ENCODE assay signal across 15 cellular contexts in genomic region chr2:118714115-118714514, GRCh38.
DNase-seq lines count a peak whose midpoint lies in the region; ATAC-seq and TF ChIP-seq lines count a peak whose summit lies in the region.
"Had no signal": no experiment of that assay in that cellular context is flagged by ENCODE, and none has a peak within 500 bp of the region (broad histone marks: within the 10 kb centered on the region; RNA-seq: fewer than 3 reads in every experiment).

No MANE protein-coding gene starts in this region.

- no peak overlapping the region for H3K27ac ChIP-seq in SK-N-SH (ENCODE audit: low read depth in 2 of 2, low read length in 1 of 2)
- H3K27ac ChIP-seq: 22Rv1 had no signal

- peaks cover 6% of the 10 kb centered on the region; the same call in 1 of the 2 replicates for H3K27me3 ChIP-seq in SK-N-SH (ENCODE audit: insufficient read depth)

- CTCF ChIA-PET in SK-N-SH (lab: Yijun Ruan, JAX) = interaction anchor here (1.1 kb wide), 1 partner anchor 141 kb away, joined by 3 read pairs; no protein-coding TSS in a partner anchor

- TF ChIP-seq CTCF in SK-N-SH (IDR thresholded peaks at IDR 0.05) = no peak

- H3K4me2 ChIP-seq in SK-N-SH = no peak overlapping the region

- no peaks in the 10 kb centered on the region for H3K79me2 ChIP-seq in SK-N-SH (ENCODE audit: insufficient read depth)

- H3F3A ChIP-seq in SK-N-SH (replicated peaks; ENCODE audit: insufficient read depth) = no peaks in the 10 kb centered on the region

- H3K4me3 ChIP-seq in SK-N-SH (ENCODE audit: low read depth in 2 of 2, low read length in 1 of 2) = no peak overlapping the region
- H3K4me3 ChIP-seq: HAP-1 had no signal

- TF ChIP-seq RAD21 in SK-N-SH (IDR thresholded peaks at IDR 0.05; ENCODE audit: low read length) = no peak
- TF ChIP-seq RAD21 in Ishikawa (IDR thresholded peaks at IDR 0.05; ENCODE audit: low read depth) = no peak

- DNase-seq in SK-N-SH = no peak
- DNase-seq in iPS-NIHi11 (ENCODE audit: low spot score) = peak; percentile 33
- no peak for DNase-seq in NOMO-1 treated with DMSO at 0.1 percent for 48 hours (lab: John Stamatoyannopoulos, UW; ENCODE audit: unreplicated experiment)
- no peak for DNase-seq in KG1 (lab: John Stamatoyannopoulos, UW)
- DNase-seq: C1 segment of cervical spinal cord; Calu3; CD4-positive, alpha-beta memory T cell; COR-L47; DMS53; DMS79 treated with DMSO at 0.1 percent for 48 hours; GF-D8 had no signal

- H3K36me3 ChIP-seq in SK-N-SH (replicated peaks in 1 of 2; ENCODE audit: control insufficient read depth in 1 of 2, insufficient read depth in 2 of 2, low read length in 1 of 2) = no peaks in the 10 kb centered on the region
- H3K36me3 ChIP-seq: HAP-1 had no signal

- no peaks in the 10 kb centered on the region for H3K9me3 ChIP-seq in SK-N-SH
- H3K9me3 ChIP-seq: HAP-1 had no signal

- no peaks in the 10 kb centered on the region for H4K20me1 ChIP-seq in SK-N-SH (ENCODE audit: insufficient read depth)

- H3K9me2 ChIP-seq in SK-N-SH = no peaks in the 10 kb centered on the region

- POLR2A ChIA-PET in SK-N-SH (lab: Yijun Ruan, JAX) = no interaction called here

- H3K4me1 ChIP-seq in SK-N-SH (ENCODE audit: control insufficient read depth in 1 of 2, insufficient read depth in 2 of 2, low read depth in 1 of 2, low read length in 1 of 2) = no peaks in the 10 kb centered on the region
- H3K4me1 ChIP-seq: HAP-1 had no signal

- ATAC-seq in SK-N-SH treated with all-trans-retinoic acid at 6 μM for 48 hours = no peak

- no peak for TF ChIP-seq EP300 in SK-N-SH (IDR thresholded peaks at IDR 0.05; ENCODE audit: borderline replicate concordance in 1 of 2, low read depth in 1 of 2, low read length in 1 of 2)
- no peak for TF ChIP-seq EP300 in Ishikawa (IDR thresholded peaks at IDR 0.05; ENCODE audit: borderline replicate concordance)

- H3K9ac ChIP-seq in SK-N-SH = no peak overlapping the region

- 46% methylated on average over 5 of the region's 5 CpGs for WGBS in SK-N-SH (ENCODE audit: low lambda C conversion rate)

- no peak overlapping the region for H2AFZ ChIP-seq in SK-N-SH (ENCODE audit: low read depth)

TF ChIP-seq in SK-N-SH, 30 proteins besides CTCF, POLR2A, EP300 and RAD21 (continues in another document):
- TF ChIP-seq JUND (IDR thresholded peaks at IDR 0.05) (no peak), USF1 (IDR thresholded peaks at IDR 0.05; ENCODE audit: borderline replicate concordance, low read depth) (no peak), PBX3 (IDR thresholded peaks at IDR 0.05) (no peak)

TF ChIP-seq in SK-N-SH treated with all-trans-retinoic acid at 6 μM for 48 hours, 23 proteins besides CTCF, POLR2A, EP300 and RAD21 (continues in another document):
- no peak for TF ChIP-seq CREB5 (CRISPR knock-in tag; IDR thresholded peaks at IDR 0.05; ENCODE audit: low read depth)
- no peak for TF ChIP-seq CSDC2 (CRISPR knock-in tag; IDR thresholded peaks at IDR 0.05)
- no peak for TF ChIP-seq ISL1 (CRISPR knock-in tag; IDR thresholded peaks at IDR 0.05)
- TF ChIP-seq ZC3H10 (CRISPR knock-in tag; IDR thresholded peaks at IDR 0.05) = no peak
- no peak for TF ChIP-seq ZFP3 (CRISPR knock-in tag; IDR thresholded peaks at IDR 0.05)
- no peak for TF ChIP-seq SNAI2 (CRISPR knock-in tag; IDR thresholded peaks at IDR 0.05)
- no peak for TF ChIP-seq ESRRG (CRISPR knock-in tag; IDR thresholded peaks at IDR 0.05)
- TF ChIP-seq PATZ1 (CRISPR knock-in tag; IDR thresholded peaks at IDR 0.05; ENCODE audit: borderline replicate concordance) = no peak
- TF ChIP-seq GLIS3 (CRISPR knock-in tag; IDR thresholded peaks at IDR 0.05) = no peak
- TF ChIP-seq ZNF8 (CRISPR knock-in tag; IDR thresholded peaks at IDR 0.05) = no peak
- TF ChIP-seq ARNTL (CRISPR knock-in tag; IDR thresholded peaks at IDR 0.05; ENCODE audit: borderline replicate concordance, low read depth) = no peak
- TF ChIP-seq TCF4 (CRISPR knock-in tag; IDR thresholded peaks at IDR 0.05; ENCODE audit: borderline replicate concordance) = no peak
- TF ChIP-seq RARB (CRISPR knock-in tag; IDR thresholded peaks at IDR 0.05) = no peak
- no peak for TF ChIP-seq TOX (CRISPR knock-in tag; IDR thresholded peaks at IDR 0.05; ENCODE audit: borderline replicate concordance)
- TF ChIP-seq ZFP30 (CRISPR knock-in tag; IDR thresholded peaks at IDR 0.05) = no peak
- TF ChIP-seq ZNF70 (CRISPR knock-in tag; IDR thresholded peaks at IDR 0.05) = no peak

TF ChIP-seq in Ishikawa, 13 proteins besides CTCF, POLR2A, EP300 and RAD21:
- no peak for TF ChIP-seq YY1 (IDR thresholded peaks at IDR 0.05; ENCODE audit: low read depth)
- TF ChIP-seq TEAD4 (IDR thresholded peaks at IDR 0.05) = no peak
- no peak for TF ChIP-seq CEBPB (IDR thresholded peaks at IDR 0.05)
- TF ChIP-seq REST (IDR thresholded peaks at IDR 0.05; ENCODE audit: low read depth) = peak; percentile 57
- TF ChIP-seq USF1 (IDR thresholded peaks at IDR 0.05) = no peak
